Comparison of ENCODE assay signal across 18 cellular contexts in the genomic region with DNA sequence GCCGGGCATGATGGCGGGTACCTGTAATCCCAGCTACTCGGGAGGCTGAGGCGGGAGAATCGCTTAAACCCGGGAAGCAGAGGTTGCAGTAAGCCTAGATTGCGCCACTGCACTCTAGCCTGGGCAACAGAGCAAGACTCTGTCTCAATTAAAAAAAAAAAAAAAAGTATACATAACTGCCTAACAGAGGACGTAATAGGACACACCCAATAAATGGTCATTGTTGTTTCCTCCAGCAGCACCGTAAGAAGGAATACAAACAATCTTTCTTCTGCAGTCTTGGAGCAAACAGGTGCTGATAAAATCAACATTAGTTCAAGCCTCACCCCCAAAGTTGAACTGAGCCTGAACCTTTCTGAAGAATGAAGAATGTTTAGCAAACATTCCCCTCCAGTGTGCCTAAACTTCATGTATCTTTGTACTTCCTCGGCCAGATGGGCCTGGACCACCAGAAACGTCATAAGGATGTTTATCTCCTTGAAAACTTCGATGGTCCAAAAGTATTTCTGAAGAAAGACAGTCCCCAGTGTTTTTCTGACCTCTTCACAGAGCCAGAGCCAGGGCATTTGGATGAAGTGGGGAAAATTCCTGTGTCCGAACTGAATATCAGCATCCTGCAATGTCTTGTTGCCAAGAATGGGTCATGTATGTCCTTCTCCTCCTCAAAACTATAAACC.
DNase-seq lines count a peak whose midpoint lies in the region; ATAC-seq and TF ChIP-seq lines count a peak whose summit lies in the region.
"Had no signal": no experiment of that assay in that cellular context is flagged by ENCODE, and none has a peak within 500 bp of the region (broad histone marks: within the 10 kb centered on the region; RNA-seq: fewer than 3 reads in every experiment).

No MANE protein-coding gene starts in this region.

- H3K27me3 Mint-ChIP-seq in activated T-cell treated with anti-CD3 and anti-CD28 coated beads, Interleukin-2, amount 50 U/mL, for 72 hours (ENCODE audit: low read depth), result peaks cover 13% of the 10 kb centered on the region

- H3K36me3 ChIP-seq in heart left ventricle (no peaks in the 10 kb centered on the region), vagina (no peaks in the 10 kb centered on the region)
- H3K36me3 ChIP-seq: BLaER1 treated with 17β-estradiol and CSF1 and Interleukin-3, amounts not matched to agents 10 nM and 100 nM; HAP-1 had no signal

- peaks cover 0 to 8% (median 0%) of the 10 kb centered on the region in 12 donors for H3K4me1 ChIP-seq in heart left ventricle
- H3K4me1 ChIP-seq in vagina, result no peaks in the 10 kb centered on the region
- H3K4me1 ChIP-seq: BLaER1 treated with 17β-estradiol and CSF1 and Interleukin-3, amounts not matched to agents 10 nM and 100 nM; HAP-1 had no signal

- no peaks in the 10 kb centered on the region for H3K9me3 Mint-ChIP-seq in activated T-cell treated with anti-CD3 and anti-CD28 coated beads, Interleukin-2, amount 50 U/mL, for 72 hours

- H3K27ac Mint-ChIP-seq in activated T-cell treated with anti-CD3 and anti-CD28 coated beads, Interleukin-2, amount 50 U/mL, for 72 hours, result no peak overlapping the region
- H3K27ac Mint-ChIP-seq: CD8-positive, alpha-beta memory T cell had no signal

- H3K27ac ChIP-seq in heart left ventricle, result no peak overlapping the region
- peak overlapping the region; percentile 43 for H3K27ac ChIP-seq in vagina
- H3K27ac ChIP-seq: BLaER1 treated with 17β-estradiol and CSF1 and Interleukin-3, amounts not matched to agents 10 nM and 100 nM; RWPE1 had no signal

- H3K27me3 ChIP-seq in heart left ventricle (no peaks in the 10 kb centered on the region), vagina (no peaks in the 10 kb centered on the region)
- H3K27me3 ChIP-seq: BLaER1 treated with 17β-estradiol and CSF1 and Interleukin-3, amounts not matched to agents 10 nM and 100 nM had no signal

- no peaks in the 10 kb centered on the region for H3K9me3 ChIP-seq in heart left ventricle
- no peaks in the 10 kb centered on the region for H3K9me3 ChIP-seq in vagina
- H3K9me3 ChIP-seq: BLaER1 treated with 17β-estradiol and CSF1 and Interleukin-3, amounts not matched to agents 10 nM and 100 nM; HAP-1 had no signal

- H3K4me3 ChIP-seq in heart left ventricle (no peak overlapping the region), vagina (no peak overlapping the region)
- H3K4me3 ChIP-seq: BLaER1 treated with 17β-estradiol and CSF1 and Interleukin-3, amounts not matched to agents 10 nM and 100 nM; HAP-1 had no signal

- TF ChIP-seq CTCF in heart left ventricle (IDR thresholded peaks at IDR 0.05), result no peak
- TF ChIP-seq CTCF in vagina (IDR thresholded peaks at IDR 0.05), result no peak

- ATAC-seq in left ventricle myocardium superior, result peak; percentile 62
- no peak for ATAC-seq in heart left ventricle
- ATAC-seq in left colon, result peak; percentile 49
- peak; percentile 71 for ATAC-seq in sciatic nerve
- no peak for ATAC-seq in activated T-cell treated with anti-CD3 and anti-CD28 coated beads, Interleukin-2, amount 50 U/mL, for 72 hours (replicated peaks in 1 of 2)

- intact Hi-C loops in left ventricle myocardium superior (cut with micrococcal nuclease) (no loop called here), heart left ventricle (cut with DNase I) (loop anchor here in 1 of 10 donors (10.0 kb wide), 1 partner anchor 116 kb away; no protein-coding TSS in a partner anchor), left colon (cut with DNase I, micrococcal nuclease) (no loop called here), sciatic nerve (cut with DNase I) (no loop called here), vagina (cut with DNase I) (no loop called here)

- H3K36me3 Mint-ChIP-seq in activated T-cell treated with anti-CD3 and anti-CD28 coated beads, Interleukin-2, amount 50 U/mL, for 72 hours (ENCODE audit: insufficient read depth in 2 of 2), result no peaks in the 10 kb centered on the region

- H3K4me1 Mint-ChIP-seq in activated T-cell treated with anti-CD3 and anti-CD28 coated beads, Interleukin-2, amount 50 U/mL, for 72 hours (ENCODE audit: low read depth), result no peaks in the 10 kb centered on the region
- H3K4me1 Mint-ChIP-seq: CD8-positive, alpha-beta memory T cell had no signal

- no peak for DNase-seq in left ventricle myocardium superior
- DNase-seq in heart left ventricle, result no peak
- no peak for DNase-seq in left colon
- DNase-seq in sciatic nerve (ENCODE audit: low spot score), result no peak
- no peak for DNase-seq in vagina (ENCODE audit: extremely low spot score in 2 of 2)
- DNase-seq in SKM-1 (lab: John Stamatoyannopoulos, UW; ENCODE audit: unreplicated experiment), result no peak
- no peak for DNase-seq in activated T-cell treated with anti-CD3 and anti-CD28 coated beads, Interleukin-2, amount 50 U/mL, for 72 hours
- no peak for DNase-seq in nucleus accumbens (lab: John Stamatoyannopoulos, UW)
- DNase-seq: CD8-positive, alpha-beta memory T cell; DMS79 treated with DMSO at 0.1 percent for 48 hours; KBM-7; NCI-H1436; NCI-H2029; NCI-H2171; NCI-H774 had no signal

- WGBS in heart left ventricle, 4 donors, result 80 to 86% (median 84%) methylated on average over 13 of the region's 13 CpGs

- H3K4me3 Mint-ChIP-seq in activated T-cell treated with anti-CD3 and anti-CD28 coated beads, Interleukin-2, amount 50 U/mL, for 72 hours, result no peak overlapping the region
- H3K4me3 Mint-ChIP-seq: CD8-positive, alpha-beta memory T cell had no signal

- TF ChIP-seq POLR2A in heart left ventricle (IDR thresholded peaks at IDR 0.05) (no peak), vagina (IDR thresholded peaks at IDR 0.05) (no peak)

Comparison
In these comparisons a context has a peak if more than half of its experiments do, and no peak if none do; other contexts are left out.
1. ATAC-seq: peak in left ventricle myocardium superior (single experiment), left colon (single experiment) and sciatic nerve (single experiment); none in heart left ventricle (0 of 4) and activated T-cell treated with anti-CD3 and anti-CD28 coated beads, Interleukin-2, amount 50 U/mL, for 72 hours (0 of 2).